Comparison of ENCODE assay signal across 15 cellular contexts in genomic region chr7:99121496-99122021, GRCh38. TPM values are rescaled to one million over a fixed set of nuclear protein-coding genes. Genes with fewer than 3 reads are reported as not detected.
DNase-seq lines count a peak whose midpoint lies in the region; ATAC-seq and TF ChIP-seq lines count a peak whose summit lies in the region.
"Had no signal": no experiment of that assay in that cellular context is flagged by ENCODE, and none has a peak within 500 bp of the region (broad histone marks: within the 10 kb centered on the region; RNA-seq: fewer than 3 reads in every experiment).

No MANE protein-coding gene starts in this region.

- POLR2A ChIA-PET in activated CD4-positive, alpha-beta memory T cell treated with anti-CD3 and anti-CD28 coated beads, Interleukin-2, amount 10 ng/mL, durations not matched to agents 7 days and 5 days (lab: Charles Lee), result no interaction called here

- H3K4me1 Mint-ChIP-seq in activated CD4-positive, alpha-beta memory T cell treated with anti-CD3 and anti-CD28 coated beads, Interleukin-2, amount 10 ng/mL, durations not matched to agents 7 days and 5 days, result peaks cover 14% of the 10 kb centered on the region

- H3K27ac ChIP-seq in ACC112 (ENCODE audit: low read depth, low read length) (peak overlapping the region; percentile 86), adrenal gland (peak overlapping the region in 3 of 5 donors; percentile 32 to 79 (median 62)), gastroesophageal sphincter (peak overlapping the region in 3 of 4 donors; percentile 64 to 69 (median 65)), psoas muscle (no peak overlapping the region)
- H3K27ac ChIP-seq: A549, SK-N-MC had no signal

- no peaks in the 10 kb centered on the region for H3K27me3 ChIP-seq in ACC112 (ENCODE audit: insufficient read depth, low read length)
- no peaks in the 10 kb centered on the region for H3K27me3 ChIP-seq in adrenal gland
- H3K27me3 ChIP-seq in gastroesophageal sphincter, result no peaks in the 10 kb centered on the region
- no peaks in the 10 kb centered on the region for H3K27me3 ChIP-seq in psoas muscle (ENCODE audit: insufficient read depth in 3 of 3, low read length in 2 of 3)

- 71 to 85% (median 78%) methylated on average over 8 to 13 of the region's 13 CpGs for WGBS in adrenal gland, 4 donors
- 23 to 35% methylated on average over 8 to 12 of the region's 13 CpGs for WGBS in gastroesophageal sphincter (ENCODE audit: low coverage in 1 of 2), 2 donors
- 73 to 77% (median 74%) methylated on average over 13 of the region's 13 CpGs for WGBS in psoas muscle, 3 donors

- intact Hi-C loops in adrenal gland (cut with DNase I), result no loop called here
- intact Hi-C loops in psoas muscle (cut with DNase I), result loop anchor here in 1 of 2 donors (10.0 kb wide), 1 partner anchor 47 kb away; no protein-coding TSS in a partner anchor

- TF ChIP-seq POLR2A in adrenal gland (IDR thresholded peaks at IDR 0.05) (no peak), gastroesophageal sphincter (IDR thresholded peaks at IDR 0.05) (no peak)

- no peak overlapping the region for H2AFZ ChIP-seq in ACC112 (ENCODE audit: low read length, unreplicated experiment)

- ATAC-seq in gastroesophageal sphincter (peak; percentile 55), psoas muscle (no peak), GM21515 (IDR thresholded peaks at IDR 0.05; ENCODE audit: unreplicated experiment) (no peak), HG02610 (IDR thresholded peaks at IDR 0.05; ENCODE audit: unreplicated experiment) (no peak)
- ATAC-seq: A549 had no signal

- peaks cover 27% of the 10 kb centered on the region for H3K36me3 Mint-ChIP-seq in activated CD4-positive, alpha-beta memory T cell treated with anti-CD3 and anti-CD28 coated beads, Interleukin-2, amount 10 ng/mL, durations not matched to agents 7 days and 5 days (ENCODE audit: low read depth)

- DNase-seq in adrenal gland (no peak), psoas muscle (no peak), T-helper 9 cell (no peak)
- no peak for DNase-seq in activated CD4-positive, alpha-beta memory T cell treated with anti-CD3 and anti-CD28 coated beads, Interleukin-2, amount 10 ng/mL, durations not matched to agents 7 days and 5 days
- DNase-seq: activated naive CD4-positive, alpha-beta T cell treated with anti-CD3 and anti-CD28 coated beads, Interleukin-2, amount 10 ng/mL, durations not matched to agents 7 days and 5 days; DMS153; kidney had no signal

- CTCF ChIA-PET in activated CD4-positive, alpha-beta memory T cell treated with anti-CD3 and anti-CD28 coated beads, Interleukin-2, amount 10 ng/mL, durations not matched to agents 7 days and 5 days (lab: Charles Lee), result interaction anchor here (0.7 to 0.9 kb wide), 3 partner anchors 9 to 786 kb away, joined by 3 to 5 read pairs (median 3); no protein-coding TSS in a partner anchor

- H3K79me2 ChIP-seq in ACC112 (ENCODE audit: control insufficient read depth, insufficient read depth, low read length, unreplicated experiment), result peaks cover 79% of the 10 kb centered on the region

- H3K36me3 ChIP-seq in ACC112 (ENCODE audit: insufficient read depth, low read length), result peaks cover 15% of the 10 kb centered on the region
- no peaks in the 10 kb centered on the region for H3K36me3 ChIP-seq in adrenal gland (replicated peaks in 1 of 2)
- no peaks in the 10 kb centered on the region for H3K36me3 ChIP-seq in gastroesophageal sphincter
- no peaks in the 10 kb centered on the region for H3K36me3 ChIP-seq in psoas muscle (ENCODE audit: insufficient read depth in 1 of 2, low read depth in 1 of 2)

- H3K4me3 Mint-ChIP-seq in activated CD4-positive, alpha-beta memory T cell treated with anti-CD3 and anti-CD28 coated beads, Interleukin-2, amount 10 ng/mL, durations not matched to agents 7 days and 5 days, result no peak overlapping the region
- H3K4me3 Mint-ChIP-seq: activated naive CD4-positive, alpha-beta T cell treated with anti-CD3 and anti-CD28 coated beads, Interleukin-2, amount 10 ng/mL, durations not matched to agents 7 days and 5 days; neural crest cell; type B pancreatic cell had no signal

- H3K27ac Mint-ChIP-seq in activated CD4-positive, alpha-beta memory T cell treated with anti-CD3 and anti-CD28 coated beads, Interleukin-2, amount 10 ng/mL, durations not matched to agents 7 days and 5 days, result no peak overlapping the region
- H3K27ac Mint-ChIP-seq: activated naive CD4-positive, alpha-beta T cell treated with anti-CD3 and anti-CD28 coated beads, Interleukin-2, amount 10 ng/mL, durations not matched to agents 7 days and 5 days; type B pancreatic cell had no signal

- TF ChIP-seq EP300 in gastroesophageal sphincter (IDR thresholded peaks at IDR 0.05), result no peak

- H3K4me3 ChIP-seq in ACC112 (ENCODE audit: low read depth, low read length), result peak overlapping the region; percentile 52
- no peak overlapping the region for H3K4me3 ChIP-seq in adrenal gland
- no peak overlapping the region for H3K4me3 ChIP-seq in gastroesophageal sphincter
- peak overlapping the region; percentile 9 for H3K4me3 ChIP-seq in psoas muscle
- H3K4me3 ChIP-seq: A549, SK-N-MC had no signal

- H3K9me3 ChIP-seq in adrenal gland (replicated peaks in 1 of 3) (no peaks in the 10 kb centered on the region), gastroesophageal sphincter (no peaks in the 10 kb centered on the region), psoas muscle (peaks cover 3% of the 10 kb centered on the region)

- H3K27me3 Mint-ChIP-seq in activated CD4-positive, alpha-beta memory T cell treated with anti-CD3 and anti-CD28 coated beads, Interleukin-2, amount 10 ng/mL, durations not matched to agents 7 days and 5 days, result no peaks in the 10 kb centered on the region
- H3K27me3 Mint-ChIP-seq: activated naive CD4-positive, alpha-beta T cell treated with anti-CD3 and anti-CD28 coated beads, Interleukin-2, amount 10 ng/mL, durations not matched to agents 7 days and 5 days; type B pancreatic cell had no signal

- no peak for TF ChIP-seq CTCF in adrenal gland (IDR thresholded peaks at IDR 0.05)
- TF ChIP-seq CTCF in gastroesophageal sphincter (IDR thresholded peaks at IDR 0.05), result no peak
- TF ChIP-seq CTCF in psoas muscle (IDR thresholded peaks at IDR 0.05), result no peak

- H3K9me3 Mint-ChIP-seq in activated CD4-positive, alpha-beta memory T cell treated with anti-CD3 and anti-CD28 coated beads, Interleukin-2, amount 10 ng/mL, durations not matched to agents 7 days and 5 days, result peaks cover 10% of the 10 kb centered on the region

- H3K4me1 ChIP-seq in ACC112 (ENCODE audit: control insufficient read depth, insufficient read depth, low read length, unreplicated experiment) (peaks cover 37% of the 10 kb centered on the region), adrenal gland (replicated peaks in 1 of 2) (peaks cover 32 to 63% of the 10 kb centered on the region in 2 donors), gastroesophageal sphincter (peaks cover 8 to 81% (median 30%) of the 10 kb centered on the region in 3 donors), psoas muscle (peaks cover 47% of the 10 kb centered on the region)

RNA-seq across cellular contexts. Expression of gene SMURF1, which starts 22.3 kb away (rescaled TPM):
- 10 to 100 TPM; 16.7 to 40.3 (median 23.0) TPM for total RNA-seq in adrenal gland
- polyA plus RNA-seq in adrenal gland, result 10 to 100 TPM in 2 of 3 donors, 1 to 10 TPM in 1; 8.9 to 16.7 (median 14.8) TPM
- total RNA-seq in gastroesophageal sphincter, result 10 to 100 TPM; 20.1 to 26.2 (median 21.9) TPM
- 10 to 100 TPM in 3 of 4 donors, 1 to 10 TPM in 1; 8.8 to 16.9 (median 13.2) TPM for total RNA-seq in psoas muscle
- 10 to 100 TPM in 1 of 3 donors, 1 to 10 TPM in 2; 5.8 to 10.2 (median 6.8) TPM for polyA plus RNA-seq in psoas muscle
- 10 to 100 TPM; 15.9 to 17.6 TPM for total RNA-seq in activated CD4-positive, alpha-beta memory T cell treated with anti-CD3 and anti-CD28 coated beads, Interleukin-2, amount 10 ng/mL, durations not matched to agents 7 days and 5 days

Comparison
In these comparisons a context has a peak if more than half of its experiments do, and no peak if none do; other contexts are left out.
1. H3K4me3 ChIP-seq: peak in ACC112 (single experiment) and psoas muscle (single experiment); none in adrenal gland (0 of 4) and gastroesophageal sphincter (0 of 2).